Comparison of ENCODE assay signal across 18 cellular contexts in genomic region chr10:63375859-63376258, GRCh38.
DNase-seq lines count a peak whose midpoint lies in the region; ATAC-seq and TF ChIP-seq lines count a peak whose summit lies in the region.
"Had no signal": no experiment of that assay in that cellular context is flagged by ENCODE, and none has a peak within 500 bp of the region (broad histone marks: within the 10 kb centered on the region; RNA-seq: fewer than 3 reads in every experiment).

No MANE protein-coding gene starts in this region.

- peaks cover 0 to 3% (median 0%) of the 10 kb centered on the region in 7 donors for H3K9me3 Mint-ChIP-seq in CD14-positive monocyte
- no peaks in the 10 kb centered on the region for H3K9me3 Mint-ChIP-seq in T-helper 2 cell treated with Interferon-gamma antibody and Interleukin-4, amounts not matched to agents 5 μg/mL and 100 μg/mL, for 36 hours

- H3K4me1 Mint-ChIP-seq in CD14-positive monocyte = peaks cover 31% of the 10 kb centered on the region
- H3K4me1 Mint-ChIP-seq in T-helper 2 cell treated with Interferon-gamma antibody and Interleukin-4, amounts not matched to agents 5 μg/mL and 100 μg/mL, for 36 hours (ENCODE audit: low read depth) = peaks cover 5% of the 10 kb centered on the region

- H3K27ac ChIP-seq in RWPE2 (ENCODE audit: poor library complexity, severe bottlenecking) = peak overlapping the region; percentile 77
- peak overlapping the region; percentile 30 for H3K27ac ChIP-seq in neutrophil
- no peak overlapping the region for H3K27ac ChIP-seq in caudate nucleus (ENCODE audit: low read depth, low read length)

- H3K4me1 ChIP-seq in RWPE2 (ENCODE audit: insufficient read depth, poor library complexity, severe bottlenecking) = peaks cover 22% of the 10 kb centered on the region
- H3K4me1 ChIP-seq in neutrophil (ENCODE audit: control insufficient read depth in 1 of 2, insufficient read depth in 1 of 2, low read depth in 1 of 2, low read length in 1 of 2) = peaks cover 21 to 32% of the 10 kb centered on the region in 2 experiments

- H3K36me3 ChIP-seq in RWPE2 (ENCODE audit: low read depth) (peaks cover 12% of the 10 kb centered on the region; the same call in 1 of the 2 replicates), neutrophil (no peaks in the 10 kb centered on the region)

- no peak overlapping the region for H3K4me3 ChIP-seq in RWPE2 (ENCODE audit: severe bottlenecking)
- H3K4me3 ChIP-seq in fibroblast of mammary gland (ENCODE audit: control insufficient read depth, low read depth, low read length) = no peak overlapping the region
- no peak overlapping the region for H3K4me3 ChIP-seq in neutrophil (ENCODE audit: low read depth in 1 of 2, low read length in 1 of 2)

- H3K27me3 ChIP-seq in RWPE2 (ENCODE audit: insufficient read depth, poor library complexity, severe bottlenecking) (no peaks in the 10 kb centered on the region), neutrophil (no peaks in the 10 kb centered on the region)

- H3K9me3 ChIP-seq in RWPE2 (ENCODE audit: severe bottlenecking) = no peaks in the 10 kb centered on the region
- H3K9me3 ChIP-seq in neutrophil = no peaks in the 10 kb centered on the region

- no peak for ATAC-seq in RWPE2 (ENCODE audit: low read depth)
- ATAC-seq: SK-N-SH treated with all-trans-retinoic acid at 6 μM for 48 hours had no signal

- H3K27me3 Mint-ChIP-seq in CD14-positive monocyte (ENCODE audit: low read depth in 3 of 3) = peaks cover 0 to 2% (median 0%) of the 10 kb centered on the region in 3 donors
- H3K27me3 Mint-ChIP-seq in T-helper 2 cell treated with Interferon-gamma antibody and Interleukin-4, amounts not matched to agents 5 μg/mL and 100 μg/mL, for 36 hours (ENCODE audit: low read depth) = no peaks in the 10 kb centered on the region
- H3K27me3 Mint-ChIP-seq: activated CD4-positive, alpha-beta T cell treated with anti-CD3 and anti-CD28 coated beads, Interleukin-2, amount 10 ng/mL, durations not matched to agents 24 days and 14 days had no signal

- H3K4me3 Mint-ChIP-seq in CD14-positive monocyte = peak overlapping the region in 1 of 2 donors; percentile 69
- no peak overlapping the region for H3K4me3 Mint-ChIP-seq in T-helper 2 cell treated with Interferon-gamma antibody and Interleukin-4, amounts not matched to agents 5 μg/mL and 100 μg/mL, for 36 hours
- H3K4me3 Mint-ChIP-seq: activated CD4-positive, alpha-beta T cell treated with anti-CD3 and anti-CD28 coated beads, Interleukin-2, amount 10 ng/mL, durations not matched to agents 24 days and 14 days had no signal

- TF ChIP-seq CTCF in CD14-positive monocyte (IDR thresholded peaks at IDR 0.05) (no peak), RWPE2 (IDR thresholded peaks at IDR 0.05; ENCODE audit: poor library complexity, severe bottlenecking) (no peak), fibroblast of mammary gland (conservative IDR thresholded peaks at IDR 0.05; ENCODE audit: control insufficient read depth, insufficient read depth, low read depth, low read length) (no peak), neutrophil (IDR thresholded peaks at IDR 0.05) (no peak)

- peak overlapping the region in 4 of 7 donors; percentile 18 to 68 (median 44) for H3K27ac Mint-ChIP-seq in CD14-positive monocyte
- no peak overlapping the region for H3K27ac Mint-ChIP-seq in T-helper 2 cell treated with Interferon-gamma antibody and Interleukin-4, amounts not matched to agents 5 μg/mL and 100 μg/mL, for 36 hours
- H3K27ac Mint-ChIP-seq: activated CD4-positive, alpha-beta T cell treated with anti-CD3 and anti-CD28 coated beads, Interleukin-2, amount 10 ng/mL, durations not matched to agents 24 days and 14 days had no signal

- DNase-seq in CD14-positive monocyte (ENCODE audit: low spot score) (no peak), RWPE2 (ENCODE audit: low spot score) (no peak), fibroblast of mammary gland (ENCODE audit: low read depth) (peak; percentile 91), NCI-H2171 treated with DMSO at 0.1 percent for 48 hours (lab: John Stamatoyannopoulos, UW) (no peak), caudate nucleus (lab: John Stamatoyannopoulos, UW) (no peak), NCI-H526 treated with DMSO at 0.1 percent for 48 hours (lab: John Stamatoyannopoulos, UW) (no peak)
- DNase-seq in T-helper 2 cell treated with Interferon-gamma antibody and Interleukin-4, amounts not matched to agents 5 μg/mL and 100 μg/mL, for 36 hours (ENCODE audit: low spot score) = no peak
- DNase-seq: activated CD4-positive, alpha-beta T cell treated with anti-CD3 and anti-CD28 coated beads, Interleukin-2, amount 10 ng/mL, durations not matched to agents 24 days and 14 days; activated CD8-positive, alpha-beta memory T cell treated with anti-CD3 and anti-CD28 coated beads, Interleukin-2, amount 50 U/mL, for 48 hours; activated gamma-delta T cell treated with Interleukin-2 at 50 U/mL for 16 hours; anterior cingulate cortex; COR-L47; NCI-H1105; NCI-H2107; NCI-H774; stimulated activated CD4-positive, alpha-beta T cell treated with anti-CD3 and anti-CD28 coated beads, Interleukin-4, amount 100 ng/mL, for 24 hours had no signal

- intact Hi-C loops in CD14-positive monocyte (cut with micrococcal nuclease) = no loop called here

- peaks cover 4% of the 10 kb centered on the region in 2 donors for H3K36me3 Mint-ChIP-seq in CD14-positive monocyte
- peaks cover 6% of the 10 kb centered on the region for H3K36me3 Mint-ChIP-seq in T-helper 2 cell treated with Interferon-gamma antibody and Interleukin-4, amounts not matched to agents 5 μg/mL and 100 μg/mL, for 36 hours (ENCODE audit: low read depth)
